Comparison of ENCODE assay signal across 25 cellular contexts in the genomic region with DNA sequence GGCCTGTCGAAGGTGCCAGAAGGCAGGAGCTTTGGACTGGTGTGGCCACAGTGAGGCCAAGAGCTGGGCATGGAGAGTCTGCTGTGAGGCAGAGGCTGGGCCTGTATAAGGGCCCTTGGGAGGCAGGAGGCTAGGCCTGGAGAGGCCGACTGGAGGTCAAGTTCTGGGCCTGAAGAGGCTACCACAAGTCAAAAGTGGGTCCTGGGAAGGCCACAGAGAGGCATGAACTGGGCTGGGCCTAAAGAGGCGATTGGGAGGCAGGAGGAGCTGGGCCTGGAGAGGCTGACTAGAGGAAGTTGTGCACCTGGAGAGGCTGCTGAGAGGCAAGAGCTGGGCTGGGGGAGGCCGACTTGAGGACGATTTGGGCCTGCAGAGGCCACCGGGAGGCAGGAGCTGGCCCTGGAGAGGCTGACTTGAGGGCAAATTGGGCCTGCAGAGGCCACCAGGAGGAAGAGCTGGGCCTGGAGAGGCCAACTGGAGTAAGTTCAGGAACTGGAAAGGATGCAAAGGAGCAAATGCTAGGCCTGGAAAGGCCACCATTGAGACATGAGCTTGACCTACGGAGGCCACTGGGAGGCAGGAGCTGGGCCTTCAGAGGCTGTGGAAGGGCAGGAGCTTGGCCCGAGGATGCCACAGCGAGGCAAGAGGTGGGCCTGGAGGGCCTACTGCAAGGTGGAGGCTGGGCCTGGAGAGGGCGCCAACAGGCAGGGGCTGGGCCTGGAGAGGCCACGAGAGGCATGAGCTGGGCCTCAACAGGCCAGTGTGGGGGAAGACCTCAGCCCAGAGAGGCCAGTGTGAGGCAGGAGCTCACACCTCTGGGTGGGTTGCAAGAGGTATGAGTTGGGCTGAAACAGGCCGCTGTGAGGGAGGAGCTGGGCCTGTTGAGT. TPM values are rescaled to one million over a fixed set of nuclear protein-coding genes. Genes with fewer than 3 reads are reported as not detected.
DNase-seq lines count a peak whose midpoint lies in the region; ATAC-seq and TF ChIP-seq lines count a peak whose summit lies in the region.
"Had no signal": no experiment of that assay in that cellular context is flagged by ENCODE, and none has a peak within 500 bp of the region (broad histone marks: within the 10 kb centered on the region; RNA-seq: fewer than 3 reads in every experiment).

No MANE protein-coding gene starts in this region.

- intact Hi-C loops in MCF 10A (cut with micrococcal nuclease) (no loop called here), breast epithelium (cut with DNase I; ENCODE audit: low total_unique reads) (no loop called here), uterus (cut with DNase I; ENCODE audit: low total_unique reads) (no loop called here)

- peaks cover 36% of the 10 kb centered on the region for H3K9me3 Mint-ChIP-seq in MCF 10A (ENCODE audit: unreplicated experiment)
- H3K9me3 Mint-ChIP-seq in central memory CD8-positive, alpha-beta T cell: peaks cover 18% of the 10 kb centered on the region

- TF ChIP-seq CTCF in MCF 10A (IDR thresholded peaks at IDR 0.05; ENCODE audit: unreplicated experiment): no peak
- no peak for TF ChIP-seq CTCF in breast epithelium (IDR thresholded peaks at IDR 0.05)
- no peak for TF ChIP-seq CTCF in RWPE2 (IDR thresholded peaks at IDR 0.05; ENCODE audit: poor library complexity, severe bottlenecking)
- no peak for TF ChIP-seq CTCF in uterus (IDR thresholded peaks at IDR 0.05)

- no peak for TF ChIP-seq POLR2A in breast epithelium (IDR thresholded peaks at IDR 0.05)
- TF ChIP-seq POLR2A in uterus (IDR thresholded peaks at IDR 0.05): no peak
- TF ChIP-seq POLR2A in GM18505 (IDR thresholded peaks at IDR 0.05; ENCODE audit: borderline replicate concordance, extremely low read depth, insufficient read depth, insufficient read length): no peak

- H3K4me1 ChIP-seq in breast epithelium: no peaks in the 10 kb centered on the region
- H3K4me1 ChIP-seq in RWPE2 (ENCODE audit: insufficient read depth, poor library complexity, severe bottlenecking): no peaks in the 10 kb centered on the region
- H3K4me1 ChIP-seq in uterus: no peaks in the 10 kb centered on the region
- H3K4me1 ChIP-seq: A549, BE2C, HAP-1 had no signal

- H3K9me3 ChIP-seq in breast epithelium (peaks cover 28 to 51% of the 10 kb centered on the region in 2 donors), RWPE2 (ENCODE audit: severe bottlenecking) (peaks cover 2% of the 10 kb centered on the region), iPS-18c (ENCODE audit: control insufficient read depth, insufficient read depth, low read length) (peaks cover 62% of the 10 kb centered on the region), uterus (no peaks in the 10 kb centered on the region)
- H3K9me3 ChIP-seq: A549, BE2C, HAP-1 had no signal

- CTCF ChIA-PET in MCF 10A (lab: Yijun Ruan, JAX): interaction anchor here (0.6 to 0.9 kb wide), 3 partner anchors 18 to 324 kb away, joined by 3 to 5 read pairs (median 4); no protein-coding TSS in a partner anchor

- H3K27me3 Mint-ChIP-seq in MCF 10A (ENCODE audit: insufficient read depth, unreplicated experiment): no peaks in the 10 kb centered on the region
- H3K27me3 Mint-ChIP-seq in central memory CD8-positive, alpha-beta T cell: no peaks in the 10 kb centered on the region
- H3K27me3 Mint-ChIP-seq: CD4-positive, alpha-beta T cell; CD8-positive, alpha-beta memory T cell had no signal

- POLR2A ChIA-PET in MCF 10A (lab: Yijun Ruan, JAX): no interaction called here

- H3K27me3 ChIP-seq in breast epithelium: no peaks in the 10 kb centered on the region
- H3K27me3 ChIP-seq in RWPE2 (ENCODE audit: insufficient read depth, poor library complexity, severe bottlenecking): no peaks in the 10 kb centered on the region
- H3K27me3 ChIP-seq in uterus: no peaks in the 10 kb centered on the region
- H3K27me3 ChIP-seq: BE2C; BLaER1 treated with 17β-estradiol and CSF1 and Interleukin-3, amounts not matched to agents 10 nM and 100 nM had no signal

- H3K36me3 ChIP-seq in breast epithelium: no peaks in the 10 kb centered on the region
- H3K36me3 ChIP-seq in RWPE2 (ENCODE audit: low read depth): no peaks in the 10 kb centered on the region
- no peaks in the 10 kb centered on the region for H3K36me3 ChIP-seq in uterus
- H3K36me3 ChIP-seq: BE2C; BLaER1 treated with 17β-estradiol and CSF1 and Interleukin-3, amounts not matched to agents 10 nM and 100 nM; HAP-1 had no signal

- no TSS peak for BruUV-seq in MCF 10A (replicated peaks; lab: Mats Ljungman, UMichigan)

- peaks cover 12% of the 10 kb centered on the region for H3K36me3 Mint-ChIP-seq in MCF 10A (ENCODE audit: insufficient read depth, unreplicated experiment)
- H3K36me3 Mint-ChIP-seq in central memory CD8-positive, alpha-beta T cell (ENCODE audit: insufficient read depth): no peaks in the 10 kb centered on the region
- H3K36me3 Mint-ChIP-seq: CD14-positive monocyte had no signal

- DNase-seq in MCF 10A (ENCODE audit: unreplicated experiment) (no peak), breast epithelium (ENCODE audit: low spot score in 2 of 2) (no peak), RWPE2 (ENCODE audit: low spot score) (peak; percentile 37), uterus (no peak)
- DNase-seq in central memory CD8-positive, alpha-beta T cell (ENCODE audit: low spot score in 2 of 2): no peak
- DNase-seq in stimulated activated CD4-positive, alpha-beta T cell treated with anti-CD3 and anti-CD28 coated beads, Interleukin-4, amount 100 ng/mL, for 1 hour: no peak
- DNase-seq: 8988T; ACHN; AML-193; BE2C; CD4-positive, alpha-beta T cell; CD8-positive, alpha-beta memory T cell; DMS 273 treated with DMSO at 0.1 percent for 48 hours; DMS79; EL; GDM1; GOT3; HFFc6 had no signal

- H3K4me3 Mint-ChIP-seq in MCF 10A (ENCODE audit: unreplicated experiment): no peak overlapping the region
- no peak overlapping the region for H3K4me3 Mint-ChIP-seq in central memory CD8-positive, alpha-beta T cell
- H3K4me3 Mint-ChIP-seq: CD14-positive monocyte; CD4-positive, alpha-beta T cell; CD8-positive, alpha-beta memory T cell; HFFc6 had no signal

- H3K4me1 Mint-ChIP-seq in MCF 10A (ENCODE audit: insufficient read depth, unreplicated experiment): peaks cover 24% of the 10 kb centered on the region
- no peaks in the 10 kb centered on the region for H3K4me1 Mint-ChIP-seq in central memory CD8-positive, alpha-beta T cell
- H3K4me1 Mint-ChIP-seq: CD14-positive monocyte; CD8-positive, alpha-beta memory T cell had no signal

- H3K27ac ChIP-seq in breast epithelium (no peak overlapping the region), RWPE2 (ENCODE audit: poor library complexity, severe bottlenecking) (no peak overlapping the region), uterus (no peak overlapping the region)
- H3K27ac ChIP-seq: A549; BLaER1 treated with 17β-estradiol and CSF1 and Interleukin-3, amounts not matched to agents 10 nM and 100 nM had no signal

- peak overlapping the region; percentile 74 for H3K27ac Mint-ChIP-seq in MCF 10A (ENCODE audit: low read depth, unreplicated experiment)
- H3K27ac Mint-ChIP-seq in central memory CD8-positive, alpha-beta T cell (ENCODE audit: low read depth): peak overlapping the region; percentile 45
- H3K27ac Mint-ChIP-seq: CD4-positive, alpha-beta T cell; HFFc6 had no signal

- H3K4me3 ChIP-seq in breast epithelium: no peak overlapping the region
- H3K4me3 ChIP-seq in RWPE2 (ENCODE audit: severe bottlenecking): no peak overlapping the region
- peak overlapping the region; percentile 20; the same call in 1 of the 2 replicates for H3K4me3 ChIP-seq in iPS-18c (ENCODE audit: insufficient read depth, low read depth, low read length)
- no peak overlapping the region for H3K4me3 ChIP-seq in uterus
- H3K4me3 ChIP-seq: A549; BLaER1 treated with 17β-estradiol and CSF1 and Interleukin-3, amounts not matched to agents 10 nM and 100 nM; GM12878; HAP-1 had no signal

- ATAC-seq in RWPE2 (ENCODE audit: low read depth) (no peak), GM18505 (IDR thresholded peaks at IDR 0.05; ENCODE audit: unreplicated experiment) (no peak)
- ATAC-seq in central memory CD8-positive, alpha-beta T cell (replicated peaks; ENCODE audit: extremely low read depth, poor library complexity, severe bottlenecking): no peak
- ATAC-seq: A549, GM12878 had no signal

RNA-seq across cellular contexts. Expression of a gene that starts 39.8 kb away (rescaled TPM):
- total RNA-seq in MCF 10A (2022) (not detected in 2 replicates), breast epithelium (not detected), uterus (not detected)
- total RNA-seq: CD4-positive, alpha-beta T cell; CD8-positive, alpha-beta memory T cell; GM12878; HFFc6 had no signal
